In the genomic region with DNA sequence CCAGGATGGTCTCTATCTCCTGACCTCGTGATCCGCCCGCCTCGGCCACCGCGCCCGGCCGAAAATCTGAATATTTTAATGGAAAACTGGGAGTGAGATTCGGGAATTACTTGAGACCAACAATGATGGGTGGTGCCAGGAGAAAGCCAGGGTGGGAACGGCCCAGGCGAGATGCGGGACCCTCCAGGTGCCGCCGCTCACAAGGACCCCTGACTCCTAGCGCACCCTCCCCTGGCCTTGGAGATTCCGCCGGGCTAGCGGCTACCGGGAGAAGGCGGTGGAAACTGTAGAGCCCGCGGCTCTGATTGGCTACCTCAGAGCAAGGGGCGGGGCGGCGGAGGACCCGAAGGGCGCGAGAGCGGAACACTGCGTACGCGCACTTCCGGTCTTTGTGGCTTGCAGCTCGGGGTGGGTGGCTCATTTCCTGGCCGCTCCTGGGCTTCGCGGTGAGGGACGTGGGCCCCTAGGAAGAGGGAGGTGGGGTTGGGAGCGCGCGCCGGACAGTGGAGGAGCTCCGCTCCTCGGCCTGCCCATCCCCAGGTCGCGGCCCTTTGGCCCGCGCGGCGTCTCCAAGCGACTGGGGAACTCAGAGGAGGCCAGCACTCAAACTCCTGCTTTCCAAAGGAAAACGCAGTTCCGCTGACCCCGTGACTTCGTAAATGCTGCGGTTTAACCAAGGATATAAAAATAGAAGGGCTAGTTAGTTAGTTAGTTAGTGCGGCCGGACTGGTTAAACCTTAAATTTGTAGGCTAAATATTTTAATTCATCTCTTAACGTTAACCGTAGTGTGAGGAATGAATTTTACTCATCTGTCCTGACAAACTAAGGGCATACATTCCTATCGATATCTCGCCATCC, we compare ENCODE assay signal across 8 cellular contexts. TPM values are rescaled to one million over a fixed set of nuclear protein-coding genes. Genes with fewer than 3 reads are reported as not detected.
DNase-seq lines count a peak whose midpoint lies in the region; ATAC-seq and TF ChIP-seq lines count a peak whose summit lies in the region.

TSS of gene ZNF397 (plus strand) at position 371 of the 859 bp plus-strand sequence. CDS start 1,437 bp downstream, outside the sequence.

- H3K4me3 ChIP-seq in AG10803 (ENCODE audit: low read length) (peak within 1 kb of the TSS; percentile 79), kidney epithelial cell (ENCODE audit: low read depth, low read length) (peak within 1 kb of the TSS; percentile 85)

- ATAC-seq in GM19043 (IDR thresholded peaks at IDR 0.05; ENCODE audit: low read depth, unreplicated experiment) (peak; percentile 98), HG03378 (IDR thresholded peaks at IDR 0.05; ENCODE audit: unreplicated experiment) (peak; percentile 95)

- peaks cover 29% of the 10 kb centered on the region for H3K36me3 Mint-ChIP-seq in chondrocyte (ENCODE audit: low read depth)

- peaks cover 24% of the 10 kb centered on the region for H3K9me3 Mint-ChIP-seq in chondrocyte (ENCODE audit: low read depth)

- peaks cover 9% of the 10 kb centered on the region for H3K4me1 Mint-ChIP-seq in chondrocyte (ENCODE audit: low read depth)

- peak; percentile 95 for DNase-seq in AG10803 (ENCODE audit: low read depth)
- peak; percentile 91 for DNase-seq in NCI-H460 (ENCODE audit: extremely low read depth, low read depth)
- DNase-seq in activated CD4-positive, alpha-beta T cell treated with anti-CD3 and anti-CD28 coated beads for 24 hours (ENCODE audit: low read depth in 2 of 2) = peak; percentile 92 to 94
- DNase-seq in chondrocyte (ENCODE audit: low spot score) = peak; percentile 98
- peak; percentile 70 for DNase-seq in kidney epithelial cell (ENCODE audit: low read depth)
- peak; percentile 93 to 96 for DNase-seq in stimulated activated CD4-positive, alpha-beta T cell treated with anti-CD3 and anti-CD28 coated beads, Interleukin-15, amount 100 ng/mL, for 48 hours (ENCODE audit: low read depth in 2 of 2)

- H3K36me3 ChIP-seq in kidney epithelial cell (ENCODE audit: control insufficient read depth, insufficient read depth, low read length) = peaks cover 4% of the 10 kb centered on the region

- no peak; the same call in 1 of the 2 replicates for TF ChIP-seq CTCF in AG10803 (conservative IDR thresholded peaks at IDR 0.05; ENCODE audit: low read length)
- TF ChIP-seq CTCF in chondrocyte (IDR thresholded peaks at IDR 0.05) = peak; percentile 27
- no peak for TF ChIP-seq CTCF in kidney epithelial cell (IDR thresholded peaks at IDR 0.05; ENCODE audit: insufficient read depth, low read length, poor library complexity, severe bottlenecking)

- H3K4me3 Mint-ChIP-seq in chondrocyte (ENCODE audit: unreplicated experiment) = peak within 1 kb of the TSS; percentile 87

- H3K27ac Mint-ChIP-seq in chondrocyte (ENCODE audit: unreplicated experiment) = peak within 1 kb of the TSS; percentile 98

- H3K27me3 ChIP-seq in kidney epithelial cell (ENCODE audit: control insufficient read depth, insufficient read depth, low read length) = no peaks in the 10 kb centered on the region

- no peaks in the 10 kb centered on the region for H3K27me3 Mint-ChIP-seq in chondrocyte (ENCODE audit: low read depth)

RNA-seq across cellular contexts. Expression of gene ZNF397, which starts in this region (rescaled TPM):
- 13.8 and 15.9 TPM in 2 replicates for total RNA-seq in NCI-H460 (2014; rRNA removed; shearing (Covaris generic))
- 19.1 and 27.3 TPM in 2 replicates for polyA plus RNA-seq in NCI-H460 (2014; cell fraction: nucleus; rRNA removed)
- total RNA-seq in chondrocyte = 12.0 to 18.9 TPM (median 12.1 TPM) in 3 replicates
- 18.4 and 19.4 TPM in 2 replicates for total RNA-seq in kidney epithelial cell

Comparison
In these comparisons a context has a peak if more than half of its experiments do, and no peak if none do; other contexts are left out.
1. Peak in every context shown above with its lines: DNase-seq, ATAC-seq and H3K4me3 ChIP-seq.